In the genomic region with DNA sequence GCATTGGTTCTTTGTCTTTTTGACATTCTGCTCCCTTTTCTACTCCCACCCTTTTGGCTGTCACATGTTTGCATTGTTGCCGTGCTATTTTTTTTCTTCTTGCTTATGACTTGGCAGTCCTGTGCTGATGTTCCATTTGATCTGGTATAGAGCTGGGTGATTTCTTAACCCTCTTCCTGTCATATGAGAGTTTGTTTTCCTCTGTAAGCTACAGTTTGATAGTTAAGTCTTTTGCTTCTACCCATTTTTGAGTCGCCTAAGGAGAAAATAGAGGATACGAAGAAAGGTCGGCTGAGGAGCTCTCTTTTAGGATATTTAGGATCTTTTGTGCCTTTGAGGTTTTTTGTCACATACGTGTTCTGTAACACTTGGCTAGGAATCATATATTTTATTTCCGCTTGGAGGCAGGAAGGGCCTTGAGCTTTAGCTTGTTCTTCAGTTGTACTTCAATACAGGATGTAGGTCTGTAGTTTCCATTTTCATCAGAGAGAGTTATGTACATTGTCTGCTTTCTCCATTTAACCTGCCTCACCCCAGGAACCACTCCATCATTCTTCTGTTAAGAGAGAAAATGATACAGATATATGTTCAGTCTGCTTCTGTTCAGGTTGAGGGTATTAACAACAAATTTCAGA, we compare ENCODE assay signal across 20 cellular contexts.
A peak's percentile ranks its signal among the peaks of the same experiment; 100 is the strongest.
DNase-seq lines count a peak whose midpoint lies in the region; ATAC-seq and TF ChIP-seq lines count a peak whose summit lies in the region.
"Had no signal": no experiment of that assay in that cellular context is flagged by ENCODE, and none has a peak within 500 bp of the region (broad histone marks: within the 10 kb centered on the region; RNA-seq: fewer than 3 reads in every experiment).

No MANE protein-coding gene starts in this region.

- no peaks in the 10 kb centered on the region for H3K36me3 ChIP-seq in osteoblast (ENCODE audit: insufficient read depth, low read length)
- H3K36me3 ChIP-seq: prostate gland, thoracic aorta had no signal

- POLR2A ChIA-PET in HEK293T (lab: Yijun Ruan, JAX) = no interaction called here

- no peak overlapping the region for H3K4me2 ChIP-seq in osteoblast (ENCODE audit: insufficient read depth, low read length)

- H3K27me3 Mint-ChIP-seq in IgD-negative memory B cell = peaks cover 2% of the 10 kb centered on the region
- no peaks in the 10 kb centered on the region for H3K27me3 Mint-ChIP-seq in activated naive CD8-positive, alpha-beta T cell

- no peaks in the 10 kb centered on the region for H4K20me1 ChIP-seq in osteoblast (ENCODE audit: insufficient read depth, low read length)

- no peaks in the 10 kb centered on the region for H3K27me3 ChIP-seq in osteoblast (ENCODE audit: insufficient read depth, low read length)

- H3K4me1 ChIP-seq in osteoblast (ENCODE audit: insufficient read depth, low read length) = no peaks in the 10 kb centered on the region
- H3K4me1 ChIP-seq: prostate gland had no signal

- peak overlapping the region in 1 of 4 donors; percentile 3 for H3K4me3 Mint-ChIP-seq in IgD-negative memory B cell
- H3K4me3 Mint-ChIP-seq in activated naive CD8-positive, alpha-beta T cell = peak overlapping the region; percentile 71
- H3K4me3 Mint-ChIP-seq: nephron progenitor cell had no signal

- peak; percentile 68 to 70 for ATAC-seq in activated CD4-positive, CD25-positive, alpha-beta regulatory T cell treated with anti-CD3 and anti-CD28 coated beads, Interleukin-2, amount 50 U/mL, for 24 hours
- no peak for ATAC-seq in HG03460 (IDR thresholded peaks at IDR 0.05; ENCODE audit: unreplicated experiment)

- peaks cover 3% of the 10 kb centered on the region for H3K9me3 ChIP-seq in osteoblast (ENCODE audit: low read depth, low read length)
- H3K9me3 ChIP-seq: prostate gland, thoracic aorta had no signal

- no peak overlapping the region for H2AFZ ChIP-seq in osteoblast (ENCODE audit: low read length)

- no peaks in the 10 kb centered on the region for H3K79me2 ChIP-seq in osteoblast (ENCODE audit: insufficient read depth, low read length)

- DNase-seq in activated CD4-positive, CD25-positive, alpha-beta regulatory T cell (lab: John Stamatoyannopoulos, UW) = no peak
- DNase-seq in lung microvascular endothelial cell (ENCODE audit: low read depth in 2 of 2) (peak; percentile 31 to 71), osteoblast (ENCODE audit: insufficient read length, low spot score, missing footprints) (no peak), HEK293T (ENCODE audit: extremely low spot score) (no peak)
- DNase-seq: activated CD8-positive, alpha-beta memory T cell treated with anti-CD3 and anti-CD28 coated beads, Interleukin-2, amount 50 U/mL, for 4 hours; amniotic stem cell; caudate nucleus; KG1; NCI-H1092 treated with DMSO at 0.1 percent for 48 hours; NCI-H2081 treated with DMSO at 0.1 percent for 48 hours; NCI-H524; nephron progenitor cell; stimulated activated CD4-positive, alpha-beta T cell treated with anti-CD3 and anti-CD28 coated beads, Interleukin-4, amount 100 ng/mL, for 4 hours had no signal

- peaks cover 0 to 22% (median 8%) of the 10 kb centered on the region in 3 donors for H3K9me3 Mint-ChIP-seq in IgD-negative memory B cell
- peaks cover 10% of the 10 kb centered on the region for H3K9me3 Mint-ChIP-seq in activated naive CD8-positive, alpha-beta T cell (ENCODE audit: low read depth)

- no peak overlapping the region for H3K4me3 ChIP-seq in osteoblast (ENCODE audit: insufficient read depth, low read length)
- H3K4me3 ChIP-seq: prostate gland, thoracic aorta had no signal

- H3K36me3 Mint-ChIP-seq in IgD-negative memory B cell = peaks cover 5% of the 10 kb centered on the region
- H3K36me3 Mint-ChIP-seq in activated naive CD8-positive, alpha-beta T cell = peaks cover 12% of the 10 kb centered on the region

- H3K27ac Mint-ChIP-seq in IgD-negative memory B cell = peak overlapping the region in 2 of 3 donors; percentile 5 to 76
- H3K27ac Mint-ChIP-seq in activated naive CD8-positive, alpha-beta T cell = peak overlapping the region; percentile 95
- H3K27ac Mint-ChIP-seq: nephron progenitor cell had no signal

- peaks cover 7 to 8% (median 8%) of the 10 kb centered on the region in 3 donors for H3K4me1 Mint-ChIP-seq in IgD-negative memory B cell
- peaks cover 26% of the 10 kb centered on the region for H3K4me1 Mint-ChIP-seq in activated naive CD8-positive, alpha-beta T cell (ENCODE audit: low read depth)
- H3K4me1 Mint-ChIP-seq: nephron progenitor cell had no signal

- TF ChIP-seq CTCF in osteoblast (IDR thresholded peaks at IDR 0.05; ENCODE audit: extremely low read depth, low read depth, low read length) = no peak

- no peak overlapping the region for H3K27ac ChIP-seq in osteoblast (ENCODE audit: low read depth, low read length)
- H3K27ac ChIP-seq: 22Rv1, prostate gland, thoracic aorta had no signal

- CTCF ChIA-PET in HEK293T (lab: Yijun Ruan, JAX) = interaction anchor here (0.6 to 0.7 kb wide), 3 partner anchors 69 to 1712 kb away, joined by 3 to 6 read pairs (median 3); no protein-coding TSS in a partner anchor

TF ChIP-seq in HEK293T, 16 proteins besides CTCF, POLR2A, EP300 and RAD21:
- TF ChIP-seq L3MBTL2 (conservative IDR thresholded peaks at IDR 0.05) = no peak
- no peak for TF ChIP-seq LEF1 (IDR thresholded peaks at IDR 0.05; ENCODE audit: borderline replicate concordance)
- TF ChIP-seq NFRKB (IDR thresholded peaks at IDR 0.05) = no peak
- TF ChIP-seq CTBP1 (IDR thresholded peaks at IDR 0.05; ENCODE audit: borderline replicate concordance) = no peak
- TF ChIP-seq ELF4 (IDR thresholded peaks at IDR 0.05) = no peak
- no peak for TF ChIP-seq FOXM1 (IDR thresholded peaks at IDR 0.05; ENCODE audit: borderline replicate concordance)
- no peak for TF ChIP-seq HDGF (IDR thresholded peaks at IDR 0.05; ENCODE audit: borderline replicate concordance)

Comparison
In these comparisons a context has a peak if more than half of its experiments do, and no peak if none do; other contexts are left out.
1. DNase-seq: peak in lung microvascular endothelial cell (2 of 2); none in activated CD4-positive, CD25-positive, alpha-beta regulatory T cell (0 of 4), osteoblast (single experiment) and HEK293T (single experiment).